In genomic region chr1:212678456-212679410, GRCh38 we compare ENCODE assay signal across 1 cellular context.
TF ChIP-seq lines count a peak whose summit lies in the region.

No MANE protein-coding gene starts in this region.

TF ChIP-seq in GM12878, 131 proteins besides CTCF, POLR2A, EP300 and RAD21 (continued from another document and continues in another):
- TF ChIP-seq POLR2AphosphoS2 (IDR thresholded peaks at IDR 0.05; ENCODE audit: low read depth, low read length), result no peak
- TF ChIP-seq EGR1 (IDR thresholded peaks at IDR 0.05; ENCODE audit: borderline replicate concordance in 1 of 2, low read depth in 2 of 2, low read length in 2 of 2), result peak in 1 of 2 experiments; percentile 68; a peak in 1 of 3 replicates
- no peak for TF ChIP-seq SIN3A (IDR thresholded peaks at IDR 0.05; ENCODE audit: low read depth, low read length)
- peak; percentile 78; the same call in 1 of the 2 replicates for TF ChIP-seq TCF3 (IDR thresholded peaks at IDR 0.05; ENCODE audit: borderline replicate concordance, insufficient read depth, low read depth, low read length)
- TF ChIP-seq ATF7 (IDR thresholded peaks at IDR 0.05; ENCODE audit: low read depth), result peak; percentile 75
- peak in 1 of 2 experiments; percentile 99; a peak in 2 of 4 replicates for TF ChIP-seq ETV6 (conservative IDR thresholded peaks at IDR 0.05 in 1 of 2, IDR thresholded peaks at IDR 0.05 in 1 of 2; ENCODE audit: borderline replicate concordance in 1 of 2, low read depth in 1 of 2)
- peak; percentile 64; the same call in 1 of the 2 replicates for TF ChIP-seq HDGF (IDR thresholded peaks at IDR 0.05)
- TF ChIP-seq BCL11A (IDR thresholded peaks at IDR 0.05; ENCODE audit: low read depth, low read length), result peak; percentile 97
- TF ChIP-seq GATAD2B (conservative IDR thresholded peaks at IDR 0.05; ENCODE audit: low read depth), result peak; percentile 89; the same call in 1 of the 2 replicates
- TF ChIP-seq LARP7 (IDR thresholded peaks at IDR 0.05), result no peak
- TF ChIP-seq ZSCAN29 (IDR thresholded peaks at IDR 0.05), result no peak
- no peak for TF ChIP-seq ZNF592 (IDR thresholded peaks at IDR 0.05)
- no peak for TF ChIP-seq NR2C1 (IDR thresholded peaks at IDR 0.05)
- peak; percentile 99 for TF ChIP-seq DPF2 (IDR thresholded peaks at IDR 0.05)
- no peak for TF ChIP-seq YBX1 (IDR thresholded peaks at IDR 0.05)
- no peak for TF ChIP-seq SMAD5 (IDR thresholded peaks at IDR 0.05; ENCODE audit: low read depth)
- no peak for TF ChIP-seq POLR2AphosphoS5 (IDR thresholded peaks at IDR 0.05; ENCODE audit: low read length)
- TF ChIP-seq HDAC2 (IDR thresholded peaks at IDR 0.05), result no peak
- no peak for TF ChIP-seq NRF1 (conservative IDR thresholded peaks at IDR 0.05; ENCODE audit: low read depth, low read length)
- TF ChIP-seq RFX5 (IDR thresholded peaks at IDR 0.05; ENCODE audit: low read depth, low read length), result no peak
- TF ChIP-seq ZZZ3 (IDR thresholded peaks at IDR 0.05; ENCODE audit: control insufficient read depth, insufficient read length, low read depth), result no peak
- TF ChIP-seq IKZF2 (IDR thresholded peaks at IDR 0.05), result peak; percentile 99 to 100
- no peak for TF ChIP-seq CHD4 (IDR thresholded peaks at IDR 0.05)
- peak; percentile 77 for TF ChIP-seq NBN (IDR thresholded peaks at IDR 0.05)
- peak; percentile 98 for TF ChIP-seq RELB (IDR thresholded peaks at IDR 0.05; ENCODE audit: low read depth)
- TF ChIP-seq ZBTB4 (CRISPR knock-in tag; IDR thresholded peaks at IDR 0.05), result no peak
- no peak for TF ChIP-seq PRDM15 (CRISPR knock-in tag; IDR thresholded peaks at IDR 0.05)
- TF ChIP-seq SMARCA5 (IDR thresholded peaks at IDR 0.05), result no peak
- TF ChIP-seq ZNF687 (IDR thresholded peaks at IDR 0.05), result 0 out of 2 replicates have a peak, but pooled peaks have one; percentile 48
- peak; percentile 46; the same call in 1 of the 2 replicates for TF ChIP-seq PML (IDR thresholded peaks at IDR 0.05; ENCODE audit: low read length)
- TF ChIP-seq EZH2 (IDR thresholded peaks at IDR 0.05; ENCODE audit: borderline replicate concordance, control insufficient read depth, low read depth, low read length), result no peak
- peak; percentile 79 for TF ChIP-seq BCL3 (IDR thresholded peaks at IDR 0.05; ENCODE audit: borderline replicate concordance, insufficient read depth, low read depth, low read length, poor library complexity, severe bottlenecking)
- no peak for TF ChIP-seq IRF3 (IDR thresholded peaks at IDR 0.05)
- TF ChIP-seq KLF5 (IDR thresholded peaks at IDR 0.05; ENCODE audit: partially characterized antibody), result peak; percentile 31
- peak; percentile 90; the same call in 1 of the 2 replicates for TF ChIP-seq ZBED1 (IDR thresholded peaks at IDR 0.05; ENCODE audit: borderline replicate concordance)
- TF ChIP-seq SMAD1 (IDR thresholded peaks at IDR 0.05; ENCODE audit: low read depth, partially characterized antibody), result no peak
- TF ChIP-seq ZNF622 (IDR thresholded peaks at IDR 0.05), result no peak
- no peak for TF ChIP-seq RBBP5 (conservative IDR thresholded peaks at IDR 0.05)
- peak; percentile 72 for TF ChIP-seq TCF12 (IDR thresholded peaks at IDR 0.05; ENCODE audit: low read depth, low read length)
- no peak; the same call in 1 of the 2 replicates for TF ChIP-seq RCOR1 (conservative IDR thresholded peaks at IDR 0.05; ENCODE audit: low read depth, low read length)
- peak; percentile 55; the same call in 1 of the 2 replicates for TF ChIP-seq CHD2 (IDR thresholded peaks at IDR 0.05; ENCODE audit: borderline replicate concordance, low read depth, low read length)
- no peak for TF ChIP-seq FOXK2 (IDR thresholded peaks at IDR 0.05)
- peak; percentile 60 for TF ChIP-seq GABPA (IDR thresholded peaks at IDR 0.05; ENCODE audit: low read depth)
- TF ChIP-seq SRF (IDR thresholded peaks at IDR 0.05; ENCODE audit: low read depth in 2 of 2, low read length in 2 of 2), result peak in 1 of 2 experiments; percentile 80; a peak in 2 of 4 replicates
- no peak for TF ChIP-seq RB1 (IDR thresholded peaks at IDR 0.05; ENCODE audit: borderline replicate concordance)
- peak; percentile 59 for TF ChIP-seq CBFB (IDR thresholded peaks at IDR 0.05; ENCODE audit: low read depth)
- no peak for TF ChIP-seq TAF1 (IDR thresholded peaks at IDR 0.05; ENCODE audit: borderline replicate concordance, low read depth, low read length)
- TF ChIP-seq HCFC1 (IDR thresholded peaks at IDR 0.05; ENCODE audit: low read length), result no peak
- TF ChIP-seq SREBF2 (IDR thresholded peaks at IDR 0.05; ENCODE audit: low read length), result no peak
